ENCODE assay signal across 1 cellular context in the genomic region with DNA sequence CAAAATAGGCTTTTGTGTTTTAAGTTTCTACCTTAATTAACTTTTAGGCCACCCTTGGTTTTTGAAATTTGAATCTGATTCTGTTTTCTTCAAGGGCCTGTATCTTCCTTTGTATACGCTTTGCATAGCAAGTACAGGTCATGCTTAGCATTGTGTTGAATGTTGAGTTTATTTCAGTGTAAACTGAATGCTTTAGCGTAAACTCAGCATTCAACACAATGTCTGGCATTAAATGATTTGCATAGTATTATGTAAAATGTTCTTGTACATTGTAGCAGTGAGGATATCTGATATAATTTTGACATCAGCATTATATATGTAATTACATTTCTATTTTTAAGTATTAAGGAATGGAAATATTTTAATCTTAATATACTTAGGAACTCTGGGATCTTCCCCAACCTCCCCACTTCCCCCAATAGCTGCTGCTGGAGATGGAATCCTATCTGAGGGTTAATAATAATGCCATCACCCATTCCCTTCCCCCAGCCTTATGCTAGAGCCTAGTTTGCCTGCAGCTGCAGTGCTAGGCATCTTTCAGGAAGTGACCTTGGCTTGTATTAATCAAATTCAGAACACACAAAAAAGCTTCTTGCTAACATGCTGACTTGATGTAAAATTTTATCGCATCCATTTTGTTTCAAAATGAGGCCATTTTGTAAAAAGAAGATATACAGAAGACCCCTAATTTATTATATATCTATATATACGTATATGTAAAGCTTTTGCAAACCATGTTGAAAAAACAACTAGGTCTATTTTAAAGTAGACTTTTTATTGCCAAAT.
TF ChIP-seq lines count a peak whose summit lies in the region.

No MANE protein-coding gene starts in this region.

TF ChIP-seq in SK-N-SH, 30 proteins besides CTCF, POLR2A, EP300 and RAD21 (continued from another document):
- TF ChIP-seq, protein P1, sequence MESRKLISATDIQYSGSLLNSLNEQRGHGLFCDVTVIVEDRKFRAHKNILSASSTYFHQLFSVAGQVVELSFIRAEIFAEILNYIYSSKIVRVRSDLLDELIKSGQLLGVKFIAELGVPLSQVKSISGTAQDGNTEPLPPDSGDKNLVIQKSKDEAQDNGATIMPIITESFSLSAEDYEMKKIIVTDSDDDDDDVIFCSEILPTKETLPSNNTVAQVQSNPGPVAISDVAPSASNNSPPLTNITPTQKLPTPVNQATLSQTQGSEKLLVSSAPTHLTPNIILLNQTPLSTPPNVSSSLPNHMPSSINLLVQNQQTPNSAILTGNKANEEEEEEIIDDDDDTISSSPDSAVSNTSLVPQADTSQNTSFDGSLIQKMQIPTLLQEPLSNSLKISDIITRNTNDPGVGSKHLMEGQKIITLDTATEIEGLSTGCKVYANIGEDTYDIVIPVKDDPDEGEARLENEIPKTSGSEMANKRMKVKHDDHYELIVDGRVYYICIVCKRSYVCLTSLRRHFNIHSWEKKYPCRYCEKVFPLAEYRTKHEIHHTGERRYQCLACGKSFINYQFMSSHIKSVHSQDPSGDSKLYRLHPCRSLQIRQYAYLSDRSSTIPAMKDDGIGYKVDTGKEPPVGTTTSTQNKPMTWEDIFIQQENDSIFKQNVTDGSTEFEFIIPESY (IDR thresholded peaks at IDR 0.05; ENCODE audit: borderline replicate concordance, low read depth): no peak
- TF ChIP-seq FOXJ3 (CRISPR knock-in tag; IDR thresholded peaks at IDR 0.05): no peak
TF ChIP-seq in SK-N-SH: peak in this region for 7.
